Comparison of ENCODE assay signal across 1 cellular context in the genomic region with DNA sequence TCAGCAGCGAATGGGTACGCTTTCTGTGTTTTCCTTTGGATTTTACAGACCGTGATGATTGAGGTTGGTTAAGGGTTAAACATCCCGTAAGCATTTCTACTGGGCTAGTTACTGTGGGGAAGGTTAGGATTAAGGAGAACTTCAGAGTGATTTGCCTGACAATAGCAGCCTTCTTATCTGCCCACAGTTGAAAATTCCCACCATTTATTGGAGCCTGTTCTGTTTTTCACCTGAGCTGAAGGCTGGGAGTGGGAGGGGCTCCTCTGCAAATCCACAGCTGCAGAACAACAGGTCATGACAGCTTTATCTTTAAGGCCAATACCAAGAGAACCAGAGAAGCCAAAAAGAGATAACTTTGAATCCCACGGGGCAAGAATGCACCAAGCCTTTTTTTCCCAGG.
TF ChIP-seq lines count a peak whose summit lies in the region.

No MANE protein-coding gene starts in this region.

TF ChIP-seq in K562, 482 proteins besides CTCF, POLR2A, EP300 and RAD21 (continued from another document):
- no peak for TF ChIP-seq RERE (CRISPR knock-in tag; IDR thresholded peaks at IDR 0.05; ENCODE audit: borderline replicate concordance)
- no peak for TF ChIP-seq PCBP2 (IDR thresholded peaks at IDR 0.05; ENCODE audit: low read depth, low read length, poor library complexity, severe bottlenecking)
- TF ChIP-seq MBD2 (IDR thresholded peaks at IDR 0.05; ENCODE audit: borderline replicate concordance, low read depth): no peak
- TF ChIP-seq MAFF (IDR thresholded peaks at IDR 0.05; ENCODE audit: low read length): no peak
- TF ChIP-seq ELF1 (tag; IDR thresholded peaks at IDR 0.05): no peak
- TF ChIP-seq POLR2B (IDR thresholded peaks at IDR 0.05; ENCODE audit: low read depth, partially characterized antibody): peak; percentile 7
- no peak for TF ChIP-seq BDP1 (IDR thresholded peaks at IDR 0.05; ENCODE audit: insufficient read depth, insufficient read length)
- TF ChIP-seq MTA1 (IDR thresholded peaks at IDR 0.05; ENCODE audit: borderline replicate concordance): no peak
- TF ChIP-seq NFRKB (IDR thresholded peaks at IDR 0.05; ENCODE audit: low read depth): no peak
- TF ChIP-seq NR2C1 (IDR thresholded peaks at IDR 0.05): no peak
- no peak for TF ChIP-seq NR2C1 (tag; IDR thresholded peaks at IDR 0.05)
